Comparison of ENCODE assay signal across 1 cellular context in genomic region chr16:1378087-1378803, GRCh38.
TF ChIP-seq lines count a peak whose summit lies in the region.

No MANE protein-coding gene starts in this region.

TF ChIP-seq in SK-N-SH treated with all-trans-retinoic acid at 6 μM for 48 hours, 23 proteins besides CTCF, POLR2A, EP300 and RAD21 (continued from another document):
- TF ChIP-seq POU6F1 (CRISPR knock-in tag; IDR thresholded peaks at IDR 0.05; ENCODE audit: borderline replicate concordance, low read depth) (no peak), ZNF565 (CRISPR knock-in tag; conservative IDR thresholded peaks at IDR 0.05; ENCODE audit: low read depth) (no peak), CSDC2 (CRISPR knock-in tag; IDR thresholded peaks at IDR 0.05) (no peak), ZNF70 (CRISPR knock-in tag; IDR thresholded peaks at IDR 0.05) (no peak), BACH2 (CRISPR knock-in tag; IDR thresholded peaks at IDR 0.05; ENCODE audit: borderline replicate concordance) (no peak), GLIS3 (CRISPR knock-in tag; IDR thresholded peaks at IDR 0.05) (no peak), ZNF8 (CRISPR knock-in tag; IDR thresholded peaks at IDR 0.05) (no peak), OSR1 (CRISPR knock-in tag; IDR thresholded peaks at IDR 0.05) (no peak), TOX (CRISPR knock-in tag; IDR thresholded peaks at IDR 0.05; ENCODE audit: borderline replicate concordance) (no peak), ISL1 (CRISPR knock-in tag; IDR thresholded peaks at IDR 0.05) (no peak), ZC3H10 (CRISPR knock-in tag; IDR thresholded peaks at IDR 0.05) (no peak), CSRNP3 (CRISPR knock-in tag; IDR thresholded peaks at IDR 0.05) (no peak), SNAI2 (CRISPR knock-in tag; IDR thresholded peaks at IDR 0.05) (no peak), PPARA (CRISPR knock-in tag; IDR thresholded peaks at IDR 0.05; ENCODE audit: borderline replicate concordance) (no peak), ZFP3 (CRISPR knock-in tag; IDR thresholded peaks at IDR 0.05) (no peak)
- TF ChIP-seq, protein P1, sequence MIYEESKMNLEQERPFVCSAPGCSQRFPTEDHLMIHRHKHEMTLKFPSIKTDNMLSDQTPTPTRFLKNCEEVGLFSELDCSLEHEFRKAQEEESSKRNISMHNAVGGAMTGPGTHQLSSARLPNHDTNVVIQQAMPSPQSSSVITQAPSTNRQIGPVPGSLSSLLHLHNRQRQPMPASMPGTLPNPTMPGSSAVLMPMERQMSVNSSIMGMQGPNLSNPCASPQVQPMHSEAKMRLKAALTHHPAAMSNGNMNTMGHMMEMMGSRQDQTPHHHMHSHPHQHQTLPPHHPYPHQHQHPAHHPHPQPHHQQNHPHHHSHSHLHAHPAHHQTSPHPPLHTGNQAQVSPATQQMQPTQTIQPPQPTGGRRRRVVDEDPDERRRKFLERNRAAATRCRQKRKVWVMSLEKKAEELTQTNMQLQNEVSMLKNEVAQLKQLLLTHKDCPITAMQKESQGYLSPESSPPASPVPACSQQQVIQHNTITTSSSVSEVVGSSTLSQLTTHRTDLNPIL (CRISPR knock-in tag; IDR thresholded peaks at IDR 0.05; ENCODE audit: low read depth) = no peak
- TF ChIP-seq, protein P2, sequence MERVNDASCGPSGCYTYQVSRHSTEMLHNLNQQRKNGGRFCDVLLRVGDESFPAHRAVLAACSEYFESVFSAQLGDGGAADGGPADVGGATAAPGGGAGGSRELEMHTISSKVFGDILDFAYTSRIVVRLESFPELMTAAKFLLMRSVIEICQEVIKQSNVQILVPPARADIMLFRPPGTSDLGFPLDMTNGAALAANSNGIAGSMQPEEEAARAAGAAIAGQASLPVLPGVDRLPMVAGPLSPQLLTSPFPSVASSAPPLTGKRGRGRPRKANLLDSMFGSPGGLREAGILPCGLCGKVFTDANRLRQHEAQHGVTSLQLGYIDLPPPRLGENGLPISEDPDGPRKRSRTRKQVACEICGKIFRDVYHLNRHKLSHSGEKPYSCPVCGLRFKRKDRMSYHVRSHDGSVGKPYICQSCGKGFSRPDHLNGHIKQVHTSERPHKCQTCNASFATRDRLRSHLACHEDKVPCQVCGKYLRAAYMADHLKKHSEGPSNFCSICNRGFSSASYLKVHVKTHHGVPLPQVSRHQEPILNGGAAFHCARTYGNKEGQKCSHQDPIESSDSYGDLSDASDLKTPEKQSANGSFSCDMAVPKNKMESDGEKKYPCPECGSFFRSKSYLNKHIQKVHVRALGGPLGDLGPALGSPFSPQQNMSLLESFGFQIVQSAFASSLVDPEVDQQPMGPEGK (CRISPR knock-in tag; IDR thresholded peaks at IDR 0.05; ENCODE audit: borderline replicate concordance) = no peak
TF ChIP-seq in SK-N-SH treated with all-trans-retinoic acid at 6 μM for 48 hours: peak in this region for 0.
